22 cellular contexts compared by ENCODE assay signal in genomic region chr12:67107751-67108269, GRCh38.
DNase-seq lines count a peak whose midpoint lies in the region; ATAC-seq, FAIRE-seq and TF ChIP-seq lines count a peak whose summit lies in the region.
"Had no signal": no experiment of that assay in that cellular context is flagged by ENCODE, and none has a peak within 500 bp of the region (broad histone marks: within the 10 kb centered on the region; RNA-seq: fewer than 3 reads in every experiment).

No MANE protein-coding gene starts in this region.

- no peaks in the 10 kb centered on the region for H3K27me3 ChIP-seq in bronchial epithelial cell (ENCODE audit: control insufficient read depth, insufficient read depth, low read length)
- H3K27me3 ChIP-seq: BLaER1 treated with 17β-estradiol and CSF1 and Interleukin-3, amounts not matched to agents 10 nM and 100 nM; Peyer's patch had no signal

- TF ChIP-seq CTCF in bronchial epithelial cell (IDR thresholded peaks at IDR 0.05; ENCODE audit: insufficient read depth, low read length, severe bottlenecking): no peak

- H3K4me3 ChIP-seq in bronchial epithelial cell (ENCODE audit: low read depth, low read length): no peak overlapping the region
- H3K4me3 ChIP-seq: BLaER1 treated with 17β-estradiol and CSF1 and Interleukin-3, amounts not matched to agents 10 nM and 100 nM; GM23338; Peyer's patch had no signal

- ATAC-seq in GM21786 (IDR thresholded peaks at IDR 0.05; ENCODE audit: unreplicated experiment): no peak
- ATAC-seq: CD8-positive, alpha-beta T cell; GM23338; HCT116; T-helper 17 cell had no signal

- FAIRE-seq in bronchial epithelial cell (lab: Jason Lieb, UNC): peak; percentile 40
- FAIRE-seq: A204.1, D721Med had no signal

- DNase-seq in NCI-H524 (lab: John Stamatoyannopoulos, UW) (peak; percentile 37 to 58), NCI-H524 treated with DMSO at 0.1 percent for 48 hours (lab: John Stamatoyannopoulos, UW) (no peak), COLO668 (lab: John Stamatoyannopoulos, UW; ENCODE audit: unreplicated experiment) (peak; percentile 61), NCI-H2029 treated with DMSO at 0.1 percent for 48 hours (lab: John Stamatoyannopoulos, UW) (peak; percentile 28), bronchial epithelial cell (ENCODE audit: low read depth) (no peak), DMS153 treated with DMSO at 0.1 percent for 48 hours (lab: John Stamatoyannopoulos, UW; ENCODE audit: unreplicated experiment) (no peak)
- DNase-seq: CD8-positive, alpha-beta T cell; GF-D8; KBM-7; MV-4-11; NCI-H1694 treated with DMSO at 0.1 percent for 48 hours; NCI-H2171 treated with DMSO at 0.1 percent for 48 hours; NCI-H446; NK-92 treated with Interleukin-12 subunit alpha and Interleukin-12 subunit beta, amount 100 ng/mL, for 24 hours; Peyer's patch; T-helper 17 cell had no signal

- H3K36me3 ChIP-seq in bronchial epithelial cell (ENCODE audit: control insufficient read depth, insufficient read depth, low read length): no peaks in the 10 kb centered on the region
- H3K36me3 ChIP-seq: BLaER1 treated with 17β-estradiol and CSF1 and Interleukin-3, amounts not matched to agents 10 nM and 100 nM; Peyer's patch had no signal

Comparison
In these comparisons a context has a peak if more than half of its experiments do, and no peak if none do; other contexts are left out.
1. DNase-seq: peak in NCI-H524 (2 of 2), COLO668 (single experiment) and NCI-H2029 treated with DMSO at 0.1 percent for 48 hours (single experiment); none in NCI-H524 treated with DMSO at 0.1 percent for 48 hours (single experiment), bronchial epithelial cell (single experiment) and DMS153 treated with DMSO at 0.1 percent for 48 hours (single experiment).